In genomic region chr21:25350056-25350455, GRCh38 we compare ENCODE assay signal across 9 cellular contexts.
DNase-seq lines count a peak whose midpoint lies in the region; ATAC-seq and TF ChIP-seq lines count a peak whose summit lies in the region.
"Had no signal": no experiment of that assay in that cellular context is flagged by ENCODE, and none has a peak within 500 bp of the region (broad histone marks: within the 10 kb centered on the region; RNA-seq: fewer than 3 reads in every experiment).

No MANE protein-coding gene starts in this region.

- TF ChIP-seq CTCF in Panc1 (IDR thresholded peaks at IDR 0.05) = peak; percentile 56
- TF ChIP-seq CTCF in epithelial cell of proximal tubule (conservative IDR thresholded peaks at IDR 0.05; ENCODE audit: low read depth, low read length) = peak; percentile 81
- no peak for TF ChIP-seq CTCF in gastrocnemius medialis (IDR thresholded peaks at IDR 0.05 in 4 of 5, conservative IDR thresholded peaks at IDR 0.05 in 1 of 5)

- no peak for ATAC-seq in Panc1
- peak; percentile 60 for ATAC-seq in stimulated activated naive CD8-positive, alpha-beta T cell treated with anti-CD3 and anti-CD28 coated beads, Interleukin-15, amount 100 ng/mL, for 72 hours
- no peak for ATAC-seq in gastrocnemius medialis

- H3K4me1 ChIP-seq in Panc1 (ENCODE audit: control insufficient read depth, insufficient read depth, low read length) (no peaks in the 10 kb centered on the region), gastrocnemius medialis (no peaks in the 10 kb centered on the region)

- no peaks in the 10 kb centered on the region for H3K9me3 ChIP-seq in Panc1 (ENCODE audit: control insufficient read depth, insufficient read depth, low read depth, low read length)
- peaks cover 0 to 7% (median 0%) of the 10 kb centered on the region in 3 donors for H3K9me3 ChIP-seq in gastrocnemius medialis

- no peaks in the 10 kb centered on the region for H3K4me1 Mint-ChIP-seq in stimulated activated naive CD8-positive, alpha-beta T cell treated with anti-CD3 and anti-CD28 coated beads, Interleukin-15, amount 100 ng/mL, for 72 hours

- no peak overlapping the region for H3K4me3 Mint-ChIP-seq in stimulated activated naive CD8-positive, alpha-beta T cell treated with anti-CD3 and anti-CD28 coated beads, Interleukin-15, amount 100 ng/mL, for 72 hours
- H3K4me3 Mint-ChIP-seq: nephron had no signal

- TF ChIP-seq POLR2A in gastrocnemius medialis (IDR thresholded peaks at IDR 0.05) = no peak

- CTCF ChIA-PET in Panc1 (lab: Charles Lee) = interaction anchor here (1.2 kb wide), 1 partner anchor 36 kb away, joined by 3 read pairs; no protein-coding TSS in a partner anchor

- in situ Hi-C loops in Panc1 (cut with HindIII; ENCODE audit: low pct_unique_long_range_greater_than_20kb, low sequenced_read_pairs) = no loop called here
- in situ Hi-C loops in gastrocnemius medialis (cut with MboI; ENCODE audit: low sequenced_read_pairs in 4 of 4) = no loop called here

- H3K27ac ChIP-seq in Panc1 (ENCODE audit: low read length) (no peak overlapping the region), gastrocnemius medialis (no peak overlapping the region)

- H3K27me3 ChIP-seq in Panc1 (ENCODE audit: control insufficient read depth, insufficient read depth, low read length) (no peaks in the 10 kb centered on the region), gastrocnemius medialis (no peaks in the 10 kb centered on the region)

- POLR2A ChIA-PET in Panc1 (lab: Charles Lee) = no interaction called here

- H3K9me3 Mint-ChIP-seq in stimulated activated naive CD8-positive, alpha-beta T cell treated with anti-CD3 and anti-CD28 coated beads, Interleukin-15, amount 100 ng/mL, for 72 hours = no peaks in the 10 kb centered on the region

- no TSS peak for BruUV-seq in Panc1 (replicated peaks; lab: Mats Ljungman, UMichigan)

- H3K4me3 ChIP-seq in Panc1 (ENCODE audit: low read depth in 2 of 2, low read length in 2 of 2) = no peak overlapping the region
- H3K4me3 ChIP-seq in epithelial cell of proximal tubule (ENCODE audit: low read depth, low read length) = no peak overlapping the region
- no peak overlapping the region for H3K4me3 ChIP-seq in gastrocnemius medialis

- H3K27ac Mint-ChIP-seq in stimulated activated naive CD8-positive, alpha-beta T cell treated with anti-CD3 and anti-CD28 coated beads, Interleukin-15, amount 100 ng/mL, for 72 hours = no peak overlapping the region

- intact Hi-C loops in Panc1 (cut with micrococcal nuclease; ENCODE audit: unreplicated experiment) (no loop called here), gastrocnemius medialis (cut with DNase I; ENCODE audit: low total_unique reads) (no loop called here)

- peak; percentile 62 to 68 for DNase-seq in activated T-cell treated with anti-CD3 and anti-CD28 coated beads, Interleukin-2, amount 50 U/mL, for 48 hours
- DNase-seq in activated T-cell treated with anti-CD3 and anti-CD28 coated beads for 4 hours (no peak), Panc1 (ENCODE audit: low read depth, low spot score) (no peak), epithelial cell of proximal tubule (ENCODE audit: low read depth) (no peak), gastrocnemius medialis (no peak), putamen (ENCODE audit: low spot score) (no peak), cerebellar cortex (ENCODE audit: low spot score) (no peak)
- peak in 1 of 2 donors; percentile 22 for DNase-seq in stimulated activated naive CD8-positive, alpha-beta T cell treated with anti-CD3 and anti-CD28 coated beads, Interleukin-15, amount 100 ng/mL, for 72 hours

- H3K36me3 ChIP-seq in Panc1 (ENCODE audit: control insufficient read depth, insufficient read depth, low read length) (no peaks in the 10 kb centered on the region), gastrocnemius medialis (no peaks in the 10 kb centered on the region)

- H3K27me3 Mint-ChIP-seq in stimulated activated naive CD8-positive, alpha-beta T cell treated with anti-CD3 and anti-CD28 coated beads, Interleukin-15, amount 100 ng/mL, for 72 hours = peaks cover 52% of the 10 kb centered on the region

Comparison
In these comparisons a context has a peak if more than half of its experiments do, and no peak if none do; other contexts are left out.
1. DNase-seq: peak in activated T-cell treated with anti-CD3 and anti-CD28 coated beads, Interleukin-2, amount 50 U/mL, for 48 hours (2 of 2); none in activated T-cell treated with anti-CD3 and anti-CD28 coated beads for 4 hours (single experiment), Panc1 (single experiment), epithelial cell of proximal tubule (single experiment), gastrocnemius medialis (0 of 2), putamen (single experiment) and cerebellar cortex (single experiment).
2. CTCF ChIP-seq: peak in Panc1 (single experiment) and epithelial cell of proximal tubule (single experiment); none in gastrocnemius medialis (0 of 5).